ENCODE assay signal across 8 cellular contexts in the genomic region with DNA sequence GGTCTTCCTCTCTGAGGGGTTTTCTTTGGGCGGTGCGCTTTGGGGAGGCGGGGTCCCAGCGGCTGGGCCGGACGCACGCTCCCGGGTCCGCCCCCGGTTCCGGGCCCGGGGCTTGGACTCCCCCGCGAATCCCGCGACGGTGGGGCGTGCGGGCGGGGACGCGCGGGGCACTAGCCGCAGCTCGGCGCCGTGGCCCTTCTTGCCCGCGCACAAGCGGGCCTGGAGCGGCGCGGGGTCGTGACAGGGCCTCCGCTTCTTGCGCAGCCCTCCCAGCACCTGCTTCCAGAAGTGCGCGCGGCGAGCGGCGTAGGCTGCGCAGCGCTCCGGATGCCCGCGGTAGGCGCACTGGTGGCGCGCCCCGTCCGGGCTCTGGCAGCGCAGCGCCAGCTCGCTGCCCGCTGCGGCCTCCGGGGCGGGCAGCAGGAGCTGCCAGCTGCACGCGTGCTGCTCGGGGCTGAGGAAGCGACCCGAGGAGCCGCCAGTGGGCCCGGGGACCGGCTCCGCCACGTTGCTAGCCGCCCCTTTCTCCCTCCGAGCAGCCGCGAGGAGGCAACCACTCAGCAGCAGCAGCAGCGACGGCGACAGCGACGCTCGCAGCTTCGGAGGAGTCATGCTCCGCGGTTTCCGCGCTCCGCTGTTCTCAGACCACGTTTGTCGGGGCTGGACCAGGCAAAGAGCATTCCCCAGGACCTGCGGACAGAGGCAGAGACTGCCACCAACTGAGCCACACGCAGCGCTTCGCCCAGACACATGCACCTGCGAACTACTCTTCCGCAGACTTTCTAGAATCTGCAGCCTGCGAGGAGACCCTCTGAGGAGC. TPM values are rescaled to one million over a fixed set of nuclear protein-coding genes. Genes with fewer than 3 reads are reported as not detected.
DNase-seq lines count a peak whose midpoint lies in the region; ATAC-seq and TF ChIP-seq lines count a peak whose summit lies in the region.

No MANE protein-coding gene starts in this region.

- H3K4me3 ChIP-seq in OCI-LY3 (ENCODE audit: low read length), result peak overlapping the region; percentile 91

- H3K79me2 ChIP-seq in OCI-LY3 (ENCODE audit: low read length), result 0 out of 2 replicates have a peak, but pooled peaks cover 7% of the 10 kb centered on the region

- peaks cover 22% of the 10 kb centered on the region for H3K36me3 Mint-ChIP-seq in activated T-cell treated with anti-CD3 and anti-CD28 coated beads, Interleukin-2, amount 50 U/mL, for 24 hours (ENCODE audit: low read depth)
- no peaks in the 10 kb centered on the region for H3K36me3 Mint-ChIP-seq in naive B cell
- H3K36me3 Mint-ChIP-seq in stimulated activated naive B cell treated with anti-CD40 and anti-IgM and Interleukin-4, amounts not matched to agents 10 μg/mL and 1 μg/mL and 100 μg/mL, for 72 hours, result peaks cover 2 to 14% of the 10 kb centered on the region in 2 donors

- no peak overlapping the region; the same call in 1 of the 2 replicates for H3K27ac ChIP-seq in OCI-LY3 (ENCODE audit: low read length)

- H3K4me1 ChIP-seq in OCI-LY3 (ENCODE audit: low read length), result no peaks in the 10 kb centered on the region

- TF ChIP-seq CTCF in OCI-LY3 (IDR thresholded peaks at IDR 0.05; ENCODE audit: low read depth, low read length), result peak; percentile 48

- peaks cover 4% of the 10 kb centered on the region for H3K27me3 Mint-ChIP-seq in activated T-cell treated with anti-CD3 and anti-CD28 coated beads, Interleukin-2, amount 50 U/mL, for 24 hours
- peaks cover 0 to 6% (median 0%) of the 10 kb centered on the region in 3 donors for H3K27me3 Mint-ChIP-seq in naive B cell
- H3K27me3 Mint-ChIP-seq in stimulated activated naive B cell treated with anti-CD40 and anti-IgM and Interleukin-4, amounts not matched to agents 10 μg/mL and 1 μg/mL and 100 μg/mL, for 72 hours, result peaks cover 5 to 6% of the 10 kb centered on the region in 2 donors

- H3K9ac ChIP-seq in OCI-LY3 (ENCODE audit: low read length), result peak overlapping the region; percentile 75

- H3K4me3 Mint-ChIP-seq in activated T-cell treated with anti-CD3 and anti-CD28 coated beads, Interleukin-2, amount 50 U/mL, for 24 hours, result peak overlapping the region; percentile 89
- peak overlapping the region; percentile 92 to 98 (median 95) for H3K4me3 Mint-ChIP-seq in naive B cell
- peak overlapping the region; percentile 92 to 94 for H3K4me3 Mint-ChIP-seq in stimulated activated naive B cell treated with anti-CD40 and anti-IgM and Interleukin-4, amounts not matched to agents 10 μg/mL and 1 μg/mL and 100 μg/mL, for 72 hours

- H4K20me1 ChIP-seq in OCI-LY3 (ENCODE audit: insufficient read depth, low read length), result no peaks in the 10 kb centered on the region

- no peaks in the 10 kb centered on the region for H3K9me3 Mint-ChIP-seq in activated T-cell treated with anti-CD3 and anti-CD28 coated beads, Interleukin-2, amount 50 U/mL, for 24 hours
- H3K9me3 Mint-ChIP-seq in naive B cell, result peaks cover 0 to 3% (median 0%) of the 10 kb centered on the region in 7 donors
- no peaks in the 10 kb centered on the region for H3K9me3 Mint-ChIP-seq in stimulated activated naive B cell treated with anti-CD40 and anti-IgM and Interleukin-4, amounts not matched to agents 10 μg/mL and 1 μg/mL and 100 μg/mL, for 72 hours

- ATAC-seq in GM21390 (IDR thresholded peaks at IDR 0.05; ENCODE audit: unreplicated experiment) (peak; percentile 90), naive B cell (ENCODE audit: low read depth in 2 of 2) (peak; percentile 83 to 85)
- peak; percentile 92 for ATAC-seq in stimulated activated naive B cell treated with anti-CD40 and anti-IgM and Interleukin-4, amounts not matched to agents 10 μg/mL and 1 μg/mL and 100 μg/mL, for 72 hours (replicated peaks)

- no peaks in the 10 kb centered on the region for H3K27me3 ChIP-seq in OCI-LY3 (ENCODE audit: low read depth, low read length)

- peak overlapping the region; percentile 94 for H3K4me2 ChIP-seq in OCI-LY3 (ENCODE audit: low read length)

- no peaks in the 10 kb centered on the region for H3K9me3 ChIP-seq in OCI-LY3 (ENCODE audit: insufficient read depth, low read length)

- peak overlapping the region; percentile 93 for H2AFZ ChIP-seq in OCI-LY3 (ENCODE audit: low read depth, low read length)

- H3K27ac Mint-ChIP-seq in activated T-cell treated with anti-CD3 and anti-CD28 coated beads, Interleukin-2, amount 50 U/mL, for 24 hours, result peak overlapping the region; percentile 93
- H3K27ac Mint-ChIP-seq in naive B cell, result peak overlapping the region in 5 of 6 donors; percentile 65 to 91 (median 88)
- peak overlapping the region; percentile 94 for H3K27ac Mint-ChIP-seq in stimulated activated naive B cell treated with anti-CD40 and anti-IgM and Interleukin-4, amounts not matched to agents 10 μg/mL and 1 μg/mL and 100 μg/mL, for 72 hours

- peaks cover 31% of the 10 kb centered on the region for H3K4me1 Mint-ChIP-seq in activated T-cell treated with anti-CD3 and anti-CD28 coated beads, Interleukin-2, amount 50 U/mL, for 24 hours (ENCODE audit: low read depth)
- peaks cover 16 to 22% (median 21%) of the 10 kb centered on the region in 3 donors for H3K4me1 Mint-ChIP-seq in naive B cell
- peaks cover 8 to 23% of the 10 kb centered on the region in 2 donors for H3K4me1 Mint-ChIP-seq in stimulated activated naive B cell treated with anti-CD40 and anti-IgM and Interleukin-4, amounts not matched to agents 10 μg/mL and 1 μg/mL and 100 μg/mL, for 72 hours

- peak; percentile 96 for DNase-seq in DMS53 (lab: John Stamatoyannopoulos, UW)
- peak in 74 of 76 experiments; percentile 16 to 82 (median 64) for DNase-seq in HUDEP-2 (lab: John Stamatoyannopoulos, UW; ENCODE audit: unreplicated experiment in 76 of 76)
- peak; percentile 87 for DNase-seq in activated T-cell treated with anti-CD3 and anti-CD28 coated beads, Interleukin-2, amount 50 U/mL, for 24 hours
- DNase-seq in fibroblast of gingiva (ENCODE audit: low read depth), result peak; percentile 75
- DNase-seq in naive B cell, result peak; percentile 70
- DNase-seq in stimulated activated naive B cell treated with anti-CD40 and anti-IgM and Interleukin-4, amounts not matched to agents 10 μg/mL and 1 μg/mL and 100 μg/mL, for 72 hours, result peak; percentile 73

- H3K36me3 ChIP-seq in OCI-LY3 (replicated peaks; ENCODE audit: low read depth, low read length), result no peaks in the 10 kb centered on the region

RNA-seq across cellular contexts. Expression of a gene that starts 0.7 kb away (rescaled TPM):
- 1 to 10 TPM in 5 of 6 donors, under 1 TPM in 1; 0.79 to 2.4 (median 1.4) TPM for polyA plus RNA-seq in naive B cell (ENCODE audit: low read depth in 6 of 6)

RNA-seq across cellular contexts. Expression of a gene that starts 15.0 kb away (rescaled TPM):
- polyA plus RNA-seq in naive B cell (ENCODE audit: low read depth in 6 of 6), result 10 to 100 TPM in 5 of 6 donors, 1 to 10 TPM in 1; 9.2 to 25.8 (median 16.1) TPM
